ENCODE assay signal across 1 cellular context in the genomic region with DNA sequence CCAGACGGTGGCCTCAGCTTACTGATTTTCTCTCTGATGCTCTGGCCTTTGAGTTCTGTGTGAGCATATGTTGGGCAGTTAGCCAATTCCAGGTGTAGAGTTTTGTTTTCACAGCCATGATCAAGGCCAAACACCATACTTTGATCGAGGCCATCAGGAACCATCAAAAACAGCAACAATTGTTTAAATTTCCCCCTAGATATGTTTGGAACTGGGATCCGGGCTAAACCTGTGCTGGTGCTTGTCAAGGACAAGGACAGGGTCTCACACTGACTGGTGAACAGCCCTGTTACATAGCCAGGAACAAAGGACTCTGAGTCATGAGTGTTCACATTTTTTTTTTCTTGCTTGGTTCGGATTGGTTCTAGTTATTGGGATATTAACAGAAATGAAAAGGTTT.
TF ChIP-seq lines count a peak whose summit lies in the region.

No MANE protein-coding gene starts in this region.

TF ChIP-seq in HEK293, 187 proteins besides CTCF, POLR2A, EP300 and RAD21 (continued from another document):
- TF ChIP-seq ZNF335 (tag by site-specific recombination; conservative IDR thresholded peaks at IDR 0.05): no peak
TF ChIP-seq in HEK293: peak in this region for 1.
